In genomic region chrX:2614911-2615310, GRCh38 we compare ENCODE assay signal across 9 cellular contexts.
DNase-seq lines count a peak whose midpoint lies in the region; ATAC-seq, FAIRE-seq and TF ChIP-seq lines count a peak whose summit lies in the region.
"Had no signal": no experiment of that assay in that cellular context is flagged by ENCODE, and none has a peak within 500 bp of the region (broad histone marks: within the 10 kb centered on the region; RNA-seq: fewer than 3 reads in every experiment).

No MANE protein-coding gene starts in this region.

- peak overlapping the region in 1 of 2 donors; percentile 16 for H3K27ac Mint-ChIP-seq in activated naive CD4-positive, alpha-beta T cell treated with anti-CD3 and anti-CD28 coated beads, Interleukin-2, amount 50 U/mL, for 72 hours

- in situ Hi-C loops in brain microvascular endothelial cell (cut with HindIII; ENCODE audit: low pct_ligation_motif_present, low sequenced_read_pairs), result no loop called here

- H3K36me3 ChIP-seq in brain microvascular endothelial cell (replicated peaks), result peaks cover 8% of the 10 kb centered on the region

- H3K9me3 Mint-ChIP-seq in activated naive CD4-positive, alpha-beta T cell treated with anti-CD3 and anti-CD28 coated beads, Interleukin-2, amount 50 U/mL, for 72 hours, result no peaks in the 10 kb centered on the region

- no peak for DNase-seq in activated naive CD4-positive, alpha-beta T cell treated with anti-CD3 and anti-CD28 coated beads, Interleukin-2, amount 50 U/mL, for 72 hours (ENCODE audit: low spot score in 2 of 2)
- no peak for DNase-seq in activated naive CD4-positive, alpha-beta T cell treated with anti-CD3 and anti-CD28 coated beads, Interleukin-2, amount 50 U/mL, for 16 hours
- DNase-seq in brain microvascular endothelial cell (peak; percentile 66), left lobe of liver (ENCODE audit: low spot score) (no peak), urothelium cell line (ENCODE audit: low spot score) (peak; percentile 1), DMS153 treated with DMSO at 0.1 percent for 48 hours (lab: John Stamatoyannopoulos, UW; ENCODE audit: unreplicated experiment) (no peak), SHP77 treated with DMSO at 0.1 percent for 48 hours (lab: John Stamatoyannopoulos, UW) (no peak)
- DNase-seq: stimulated activated CD4-positive, alpha-beta T cell treated with anti-CD3 and anti-CD28 coated beads, Interleukin-12 subunit alpha, Interleukin-12 subunit beta, amount 100 ng/mL, for 4 hours had no signal

- peak; percentile 66 for TF ChIP-seq CTCF in brain microvascular endothelial cell (IDR thresholded peaks at IDR 0.05; ENCODE audit: low read depth, low read length, missing control alignments)

- H3K4me3 ChIP-seq in brain microvascular endothelial cell (ENCODE audit: low read depth, low read length), result no peak overlapping the region

- H3K27me3 ChIP-seq in brain microvascular endothelial cell (replicated peaks), result no peaks in the 10 kb centered on the region

- peak; percentile 75 to 80 for ATAC-seq in activated naive CD4-positive, alpha-beta T cell treated with anti-CD3 and anti-CD28 coated beads, Interleukin-2, amount 50 U/mL, for 72 hours
- ATAC-seq in left lobe of liver (peak; percentile 29), HG03520 (IDR thresholded peaks at IDR 0.05; ENCODE audit: unreplicated experiment) (no peak)

- H3K27ac ChIP-seq in brain microvascular endothelial cell, result peak overlapping the region; percentile 57

- no peak for FAIRE-seq in urothelium cell line (lab: Jason Lieb, UNC)

- peaks cover 42 to 71% of the 10 kb centered on the region in 2 donors for H3K36me3 Mint-ChIP-seq in activated naive CD4-positive, alpha-beta T cell treated with anti-CD3 and anti-CD28 coated beads, Interleukin-2, amount 50 U/mL, for 72 hours

Comparison
In these comparisons a context has a peak if more than half of its experiments do, and no peak if none do; other contexts are left out.
1. DNase-seq: peak in brain microvascular endothelial cell (single experiment) and urothelium cell line (single experiment); none in activated naive CD4-positive, alpha-beta T cell treated with anti-CD3 and anti-CD28 coated beads, Interleukin-2, amount 50 U/mL, for 72 hours (0 of 2), activated naive CD4-positive, alpha-beta T cell treated with anti-CD3 and anti-CD28 coated beads, Interleukin-2, amount 50 U/mL, for 16 hours (single experiment), left lobe of liver (single experiment), DMS153 treated with DMSO at 0.1 percent for 48 hours (single experiment) and SHP77 treated with DMSO at 0.1 percent for 48 hours (single experiment).